26 cellular contexts compared by ENCODE assay signal in the genomic region with DNA sequence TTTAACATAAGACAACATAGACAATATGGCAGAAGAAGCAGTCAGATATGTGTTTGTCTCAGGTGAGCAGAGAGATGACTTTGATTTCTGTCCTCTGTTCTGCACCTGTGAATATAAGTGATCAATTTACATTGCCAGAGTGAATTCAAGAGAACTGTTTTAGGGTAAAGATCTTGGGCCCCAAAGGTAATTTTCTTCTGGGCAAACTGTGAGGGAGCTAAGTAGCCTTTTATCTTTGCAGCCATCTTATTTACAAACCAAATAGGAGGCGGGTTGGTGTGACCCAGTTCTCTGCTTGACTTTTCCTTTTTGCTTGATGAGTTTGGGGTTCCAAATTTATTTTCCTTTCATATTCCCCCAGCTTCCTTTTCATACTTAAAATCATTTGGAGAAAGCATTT.
DNase-seq lines count a peak whose midpoint lies in the region.
"Had no signal": no experiment of that assay in that cellular context is flagged by ENCODE, and none has a peak within 500 bp of the region (broad histone marks: within the 10 kb centered on the region; RNA-seq: fewer than 3 reads in every experiment).

No MANE protein-coding gene starts in this region.

- peak overlapping the region; percentile 51 for H3K4me2 ChIP-seq in Karpas-422 (ENCODE audit: low read depth, low read length, poor library complexity, severe bottlenecking)
- H3K4me2 ChIP-seq: A549; BLaER1; BLaER1 treated with 17β-estradiol and CSF1 and Interleukin-3, amounts not matched to agents 10 nM and 100 nM had no signal

- no peaks in the 10 kb centered on the region for H3K27me3 ChIP-seq in Karpas-422 (ENCODE audit: low read length)
- H3K27me3 ChIP-seq: BE2C; BLaER1; BLaER1 treated with 17β-estradiol and CSF1 and Interleukin-3, amounts not matched to agents 10 nM and 100 nM had no signal

- H3K4me3 ChIP-seq in Karpas-422 (ENCODE audit: low read length), result peak overlapping the region; percentile 44; the same call in 1 of the 2 replicates
- H3K4me3 ChIP-seq: A549; BLaER1; BLaER1 treated with 17β-estradiol and CSF1 and Interleukin-3, amounts not matched to agents 10 nM and 100 nM had no signal

- H3K9ac ChIP-seq in Karpas-422 (ENCODE audit: low read length), result peak overlapping the region; percentile 53
- H3K9ac ChIP-seq: BLaER1; BLaER1 treated with 17β-estradiol and CSF1 and Interleukin-3, amounts not matched to agents 10 nM and 100 nM had no signal

- H3K9me2 ChIP-seq in Karpas-422 (replicated peaks; ENCODE audit: insufficient read depth, low read length), result no peaks in the 10 kb centered on the region

- H3K4me1 ChIP-seq in Karpas-422 (ENCODE audit: low read length), result peaks cover 57% of the 10 kb centered on the region
- H3K4me1 ChIP-seq: A549; BE2C; BLaER1; BLaER1 treated with 17β-estradiol and CSF1 and Interleukin-3, amounts not matched to agents 10 nM and 100 nM; Caco-2 had no signal

- no peaks in the 10 kb centered on the region for H3K9me3 ChIP-seq in Karpas-422 (ENCODE audit: low read length)
- H3K9me3 ChIP-seq: A549, BE2C, BLaER1, Caco-2 had no signal

- DNase-seq in Karpas-422, result peak; percentile 57
- DNase-seq in DMS153 (lab: John Stamatoyannopoulos, UW), result no peak
- DNase-seq: 8988T; ACHN; AML-193; BE2C; C1 segment of cervical spinal cord; Caco-2; Calu3; CD4-positive, alpha-beta memory T cell; CD4-positive, alpha-beta T cell; CD4-positive, CD25-positive, alpha-beta regulatory T cell; CD8-positive, alpha-beta memory T cell; CD8-positive, alpha-beta T cell; COR-L47; DMS 273 treated with DMSO at 0.1 percent for 48 hours; DMS53; DMS79; DMS79 treated with DMSO at 0.1 percent for 48 hours; DND-41; EL had no signal

- H3K27ac ChIP-seq in Karpas-422 (ENCODE audit: low read length), result peak overlapping the region; percentile 95
- H3K27ac ChIP-seq: 22Rv1; A549; BLaER1; BLaER1 treated with 17β-estradiol and CSF1 and Interleukin-3, amounts not matched to agents 10 nM and 100 nM; C4-2B had no signal

- H3K36me3 ChIP-seq in Karpas-422 (ENCODE audit: insufficient read depth, low read length), result no peaks in the 10 kb centered on the region
- H3K36me3 ChIP-seq: BE2C; BLaER1; BLaER1 treated with 17β-estradiol and CSF1 and Interleukin-3, amounts not matched to agents 10 nM and 100 nM had no signal

- no peak overlapping the region for H2AFZ ChIP-seq in Karpas-422 (ENCODE audit: low read length)

- H4K20me1 ChIP-seq in Karpas-422 (ENCODE audit: insufficient read depth, low read depth, low read length), result no peaks in the 10 kb centered on the region
- H4K20me1 ChIP-seq: BLaER1; BLaER1 treated with 17β-estradiol and CSF1 and Interleukin-3, amounts not matched to agents 10 nM and 100 nM had no signal

- H3K79me2 ChIP-seq in Karpas-422 (ENCODE audit: low read length), result no peaks in the 10 kb centered on the region
